14 cellular contexts compared by ENCODE assay signal in the genomic region with DNA sequence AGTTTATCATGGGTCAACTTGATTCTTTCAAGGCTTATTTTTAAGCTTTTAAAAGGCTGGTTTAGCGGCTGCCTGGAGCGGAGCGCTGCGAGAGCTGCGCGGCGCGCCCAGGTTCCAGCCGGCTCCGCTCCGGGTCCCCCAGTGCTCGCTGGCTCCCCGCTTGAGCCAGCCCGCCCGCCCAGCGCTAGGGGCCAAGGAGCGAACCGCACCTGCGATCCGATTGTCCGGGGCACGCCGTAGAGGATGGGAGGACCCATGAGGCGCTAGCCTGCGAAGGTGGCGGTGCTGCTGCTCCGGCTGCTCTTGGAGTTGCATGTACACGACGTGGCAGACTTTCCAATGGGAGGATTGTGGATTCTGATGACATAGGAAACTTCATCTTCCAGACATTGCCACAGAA. TPM values are rescaled to one million over a fixed set of nuclear protein-coding genes. Genes with fewer than 3 reads are reported as not detected.
A peak's percentile ranks its signal among the peaks of the same experiment; 100 is the strongest.
DNase-seq lines count a peak whose midpoint lies in the region; ATAC-seq, FAIRE-seq and TF ChIP-seq lines count a peak whose summit lies in the region.
"Had no signal": no experiment of that assay in that cellular context is flagged by ENCODE, and none has a peak within 500 bp of the region (broad histone marks: within the 10 kb centered on the region; RNA-seq: fewer than 3 reads in every experiment).

No MANE protein-coding gene starts in this region.

- H3K4me3 ChIP-seq in fibroblast of lung (replicated peaks in 1 of 4; ENCODE audit: control extremely low read depth in 1 of 4, insufficient read depth in 1 of 4, low read depth in 3 of 4, low read length in 4 of 4) (peak overlapping the region; percentile 33 to 56 (median 42)), mesodermal cell (ENCODE audit: extremely low read depth, insufficient read depth, low read length, poor library complexity, severe bottlenecking) (peak overlapping the region; percentile 14)
- H3K4me3 ChIP-seq: gastroesophageal sphincter had no signal

- H3K36me3 ChIP-seq in fibroblast of lung (ENCODE audit: control insufficient read depth, insufficient read depth, low read length), result no peaks in the 10 kb centered on the region
- no peaks in the 10 kb centered on the region for H3K36me3 ChIP-seq in mesodermal cell (ENCODE audit: control insufficient read depth, insufficient read depth, low read length)
- H3K36me3 ChIP-seq: gastroesophageal sphincter had no signal

- H3K27ac ChIP-seq in fibroblast of lung (ENCODE audit: insufficient read depth, low read length) (no peak overlapping the region), mesodermal cell (ENCODE audit: low read depth, low read length, severe bottlenecking) (no peak overlapping the region)
- H3K27ac ChIP-seq: gastroesophageal sphincter had no signal

- WGBS in mesodermal cell (ENCODE audit: insufficient coverage in 2 of 2), 2 experiments, result 14 to 18% methylated on average over 25 to 26 of the region's 29 CpGs

- no peaks in the 10 kb centered on the region for H3K9me3 ChIP-seq in fibroblast of lung (ENCODE audit: control insufficient read depth, insufficient read depth, low read depth, low read length)
- no peaks in the 10 kb centered on the region for H3K9me3 ChIP-seq in mesodermal cell (ENCODE audit: control insufficient read depth, low read length)
- H3K9me3 ChIP-seq: gastroesophageal sphincter had no signal

- DNase-seq in AG08396 (ENCODE audit: low spot score) (peak; percentile 29), NCI-H146 (lab: John Stamatoyannopoulos, UW) (peak; percentile 61), fibroblast of lung (ENCODE audit: low read depth in 2 of 2) (peak; percentile 20 to 24), urothelium cell line (ENCODE audit: low spot score) (no peak)
- DNase-seq: activated CD8-positive, alpha-beta T cell treated with anti-CD3 and anti-CD28 coated beads for 36 hours; activated naive CD8-positive, alpha-beta T cell treated with anti-CD3 and anti-CD28 coated beads for 36 hours; NCI-H1930; SHP77 had no signal

- FAIRE-seq in urothelium cell line (lab: Jason Lieb, UNC), result no peak

- H3K4me1 ChIP-seq in fibroblast of lung (ENCODE audit: control insufficient read depth, extremely low read depth, insufficient read depth, low read length), result no peaks in the 10 kb centered on the region
- no peaks in the 10 kb centered on the region for H3K4me1 ChIP-seq in mesodermal cell (ENCODE audit: control insufficient read depth, insufficient read depth, low read length, poor library complexity, severe bottlenecking)

- TF ChIP-seq CTCF in fibroblast of lung (conservative IDR thresholded peaks at IDR 0.05 in 1 of 2, IDR thresholded peaks at IDR 0.05 in 1 of 2; ENCODE audit: low read depth in 1 of 2, low read length in 2 of 2), result no peak

- ATAC-seq in HG02973 (IDR thresholded peaks at IDR 0.05; ENCODE audit: unreplicated experiment), result no peak
- no peak for ATAC-seq in HG02588 (IDR thresholded peaks at IDR 0.05; ENCODE audit: unreplicated experiment)
- ATAC-seq in GM21825 (IDR thresholded peaks at IDR 0.05; ENCODE audit: unreplicated experiment), result no peak
- ATAC-seq: activated CD8-positive, alpha-beta T cell treated with anti-CD3 and anti-CD28 coated beads for 36 hours; gastroesophageal sphincter had no signal

- H2AFZ ChIP-seq in fibroblast of lung (ENCODE audit: low read length), result peak overlapping the region; percentile 45

- H3K9ac ChIP-seq in fibroblast of lung (ENCODE audit: insufficient read depth, low read length), result no peak overlapping the region

- H3K79me2 ChIP-seq in fibroblast of lung (ENCODE audit: control insufficient read depth, insufficient read depth, low read length), result no peaks in the 10 kb centered on the region

- peak overlapping the region; percentile 63 for H3K4me2 ChIP-seq in fibroblast of lung (ENCODE audit: extremely low read depth, insufficient read depth, low read length)

- H4K20me1 ChIP-seq in fibroblast of lung (ENCODE audit: control insufficient read depth, extremely low read depth, insufficient read depth, low read length), result no peaks in the 10 kb centered on the region

- no peaks in the 10 kb centered on the region for H3K27me3 ChIP-seq in fibroblast of lung (ENCODE audit: control insufficient read depth, insufficient read depth, low read length)

RNA-seq across cellular contexts. Expression of gene CFHR4, which starts 9.9 kb away (rescaled TPM):
- not detected in 2 replicates for total RNA-seq in fibroblast of lung
- polyA plus RNA-seq in fibroblast of lung, result 0.06 TPM in 1 of 2 replicates, not detected in the other
- not detected in 2 replicates for polyA plus RNA-seq in fibroblast of lung (2012)
- not detected in 2 replicates for polyA minus RNA-seq in fibroblast of lung (ENCODE audit: low replicate concordance)
- polyA plus RNA-seq in mesodermal cell (2013, experiment 1 of 2), result not detected
- not detected for polyA plus RNA-seq in mesodermal cell (2013, experiment 2 of 2)
- total RNA-seq: activated CD8-positive, alpha-beta T cell treated with anti-CD3 and anti-CD28 coated beads for 36 hours; activated naive CD8-positive, alpha-beta T cell treated with anti-CD3 and anti-CD28 coated beads for 36 hours; gastroesophageal sphincter; posterior vena cava had no signal

RNA-seq across cellular contexts. Expression of gene CFHR1, which starts 58.4 kb away (rescaled TPM):
- under 0.01 and 0.50 TPM in 2 replicates for total RNA-seq in fibroblast of lung
- 0.12 and 0.20 TPM in 2 replicates for polyA plus RNA-seq in fibroblast of lung
- polyA plus RNA-seq in fibroblast of lung (2012), result 0.29 TPM in 1 of 2 replicates, not detected in the other
- not detected in 2 replicates for polyA minus RNA-seq in fibroblast of lung (ENCODE audit: low replicate concordance)
- polyA plus RNA-seq in mesodermal cell (2013, experiment 1 of 2), result 0.29 TPM
- not detected for polyA plus RNA-seq in mesodermal cell (2013, experiment 2 of 2)
- total RNA-seq: activated CD8-positive, alpha-beta T cell treated with anti-CD3 and anti-CD28 coated beads for 36 hours; activated naive CD8-positive, alpha-beta T cell treated with anti-CD3 and anti-CD28 coated beads for 36 hours had no signal
